Comparison of ENCODE assay signal across 1 cellular context in the genomic region with DNA sequence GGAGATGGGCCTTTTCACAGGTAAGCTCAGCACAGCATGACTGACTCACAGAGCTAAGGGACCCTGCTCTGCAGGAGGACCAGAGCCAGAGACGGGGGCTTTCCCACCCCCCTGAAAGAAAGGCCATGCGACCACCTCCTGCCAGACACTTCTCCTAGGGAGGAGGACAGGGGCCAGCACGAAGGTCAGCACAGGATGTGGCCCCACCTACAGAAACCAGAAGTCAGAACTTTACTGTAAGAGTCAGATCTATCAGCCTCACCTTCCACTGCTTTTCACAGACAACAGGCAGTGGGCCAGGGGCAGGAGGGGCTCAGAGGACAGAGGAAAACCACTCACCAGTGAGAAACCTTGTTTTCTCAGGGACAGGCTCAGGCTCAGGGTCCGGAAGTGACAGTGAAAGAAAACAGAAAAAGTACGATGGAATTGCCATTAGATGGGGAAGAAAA.
TF ChIP-seq lines count a peak whose summit lies in the region.

No MANE protein-coding gene starts in this region.

TF ChIP-seq in GM12878, 131 proteins besides CTCF, POLR2A, EP300 and RAD21:
- no peak for TF ChIP-seq NRF1 (conservative IDR thresholded peaks at IDR 0.05; ENCODE audit: low read depth, low read length)
- TF ChIP-seq SMARCA5 (IDR thresholded peaks at IDR 0.05) = no peak
- TF ChIP-seq DPF2 (IDR thresholded peaks at IDR 0.05) = no peak
- no peak for TF ChIP-seq IKZF2 (IDR thresholded peaks at IDR 0.05)
- no peak for TF ChIP-seq ZNF24 (IDR thresholded peaks at IDR 0.05)
- no peak for TF ChIP-seq RAD51 (IDR thresholded peaks at IDR 0.05)
- no peak for TF ChIP-seq NFIC (IDR thresholded peaks at IDR 0.05; ENCODE audit: low read depth, low read length)
- TF ChIP-seq STAT3 (IDR thresholded peaks at IDR 0.05; ENCODE audit: low read depth, low read length) = no peak
- TF ChIP-seq, protein P1, sequence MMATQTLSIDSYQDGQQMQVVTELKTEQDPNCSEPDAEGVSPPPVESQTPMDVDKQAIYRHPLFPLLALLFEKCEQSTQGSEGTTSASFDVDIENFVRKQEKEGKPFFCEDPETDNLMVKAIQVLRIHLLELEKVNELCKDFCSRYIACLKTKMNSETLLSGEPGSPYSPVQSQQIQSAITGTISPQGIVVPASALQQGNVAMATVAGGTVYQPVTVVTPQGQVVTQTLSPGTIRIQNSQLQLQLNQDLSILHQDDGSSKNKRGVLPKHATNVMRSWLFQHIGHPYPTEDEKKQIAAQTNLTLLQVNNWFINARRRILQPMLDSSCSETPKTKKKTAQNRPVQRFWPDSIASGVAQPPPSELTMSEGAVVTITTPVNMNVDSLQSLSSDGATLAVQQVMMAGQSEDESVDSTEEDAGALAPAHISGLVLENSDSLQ (IDR thresholded peaks at IDR 0.05) = no peak
- TF ChIP-seq FOXK2 (IDR thresholded peaks at IDR 0.05) = no peak
